In the genomic region with DNA sequence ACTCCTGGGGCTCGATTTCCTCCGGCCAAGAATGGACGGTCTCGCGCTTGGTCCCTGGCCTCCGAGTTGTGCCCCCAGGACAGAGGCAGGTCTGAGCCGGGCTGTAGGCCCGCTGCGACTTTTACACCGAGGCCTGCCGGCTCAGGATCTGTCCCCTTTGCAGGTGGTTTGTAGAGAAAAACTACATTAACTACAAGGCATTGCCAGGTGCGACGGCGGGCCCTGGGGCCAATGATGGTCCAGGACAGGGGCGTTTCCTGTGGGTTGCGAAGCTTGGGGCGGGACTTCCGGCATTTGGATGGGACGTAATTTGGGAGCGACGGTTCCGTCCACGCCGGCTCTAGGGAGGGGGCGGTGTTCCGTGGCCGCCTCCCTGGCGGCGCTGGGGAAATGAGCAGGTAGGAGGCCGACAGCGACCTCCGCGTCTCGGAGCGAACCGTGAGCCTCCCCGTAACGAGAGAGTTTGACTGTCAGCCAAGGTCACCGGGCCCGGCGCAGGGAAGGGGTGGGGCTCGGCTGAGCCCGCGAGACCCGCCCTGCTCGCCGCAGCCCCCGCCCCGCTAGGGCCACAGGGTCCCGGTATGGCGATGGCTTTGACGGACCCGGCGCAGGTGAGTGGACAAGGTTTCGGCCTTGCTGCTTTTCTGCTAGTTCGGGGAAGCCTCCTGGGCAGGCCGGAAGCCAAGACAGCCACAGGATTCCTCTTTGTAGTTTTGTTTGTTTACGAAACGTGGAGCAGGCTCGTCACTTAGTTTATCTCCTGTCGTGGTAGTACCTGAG, we compare ENCODE assay signal across 1 cellular context.
TF ChIP-seq lines count a peak whose summit lies in the region.

A gene (plus strand): TSS at position 322 of the 780 bp plus-strand sequence. CDS start 260 bp downstream, at position 582.

TF ChIP-seq in A549, 52 proteins besides CTCF, POLR2A, EP300 and RAD21 (continued from another document):
- TF ChIP-seq ESRRA (IDR thresholded peaks at IDR 0.05; ENCODE audit: borderline replicate concordance, low read length) = no peak
